Comparison of ENCODE assay signal across 1 cellular context in the genomic region with DNA sequence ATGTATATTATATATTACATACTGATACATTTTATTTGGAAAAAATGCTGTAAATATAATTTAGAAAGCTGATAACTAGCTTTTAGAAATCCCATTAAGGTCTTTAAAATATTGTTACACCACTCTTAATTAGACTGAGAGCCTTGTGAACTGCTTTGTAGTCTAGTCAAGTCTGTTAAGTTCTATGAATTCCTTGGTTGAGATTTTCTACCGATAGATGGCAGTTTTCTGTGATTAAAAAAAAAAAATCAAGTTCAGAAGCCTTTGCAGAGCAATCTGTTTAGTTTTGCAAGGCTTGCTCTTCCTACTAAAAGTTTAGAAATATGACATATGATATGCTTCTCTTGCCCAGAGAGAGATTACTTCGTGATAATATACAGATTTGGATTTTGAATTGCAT.
TF ChIP-seq lines count a peak whose summit lies in the region.

No MANE protein-coding gene starts in this region.

TF ChIP-seq in GM23338, 12 proteins besides CTCF, POLR2A, EP300 and RAD21 (continued from another document):
- TF ChIP-seq, protein P1, sequence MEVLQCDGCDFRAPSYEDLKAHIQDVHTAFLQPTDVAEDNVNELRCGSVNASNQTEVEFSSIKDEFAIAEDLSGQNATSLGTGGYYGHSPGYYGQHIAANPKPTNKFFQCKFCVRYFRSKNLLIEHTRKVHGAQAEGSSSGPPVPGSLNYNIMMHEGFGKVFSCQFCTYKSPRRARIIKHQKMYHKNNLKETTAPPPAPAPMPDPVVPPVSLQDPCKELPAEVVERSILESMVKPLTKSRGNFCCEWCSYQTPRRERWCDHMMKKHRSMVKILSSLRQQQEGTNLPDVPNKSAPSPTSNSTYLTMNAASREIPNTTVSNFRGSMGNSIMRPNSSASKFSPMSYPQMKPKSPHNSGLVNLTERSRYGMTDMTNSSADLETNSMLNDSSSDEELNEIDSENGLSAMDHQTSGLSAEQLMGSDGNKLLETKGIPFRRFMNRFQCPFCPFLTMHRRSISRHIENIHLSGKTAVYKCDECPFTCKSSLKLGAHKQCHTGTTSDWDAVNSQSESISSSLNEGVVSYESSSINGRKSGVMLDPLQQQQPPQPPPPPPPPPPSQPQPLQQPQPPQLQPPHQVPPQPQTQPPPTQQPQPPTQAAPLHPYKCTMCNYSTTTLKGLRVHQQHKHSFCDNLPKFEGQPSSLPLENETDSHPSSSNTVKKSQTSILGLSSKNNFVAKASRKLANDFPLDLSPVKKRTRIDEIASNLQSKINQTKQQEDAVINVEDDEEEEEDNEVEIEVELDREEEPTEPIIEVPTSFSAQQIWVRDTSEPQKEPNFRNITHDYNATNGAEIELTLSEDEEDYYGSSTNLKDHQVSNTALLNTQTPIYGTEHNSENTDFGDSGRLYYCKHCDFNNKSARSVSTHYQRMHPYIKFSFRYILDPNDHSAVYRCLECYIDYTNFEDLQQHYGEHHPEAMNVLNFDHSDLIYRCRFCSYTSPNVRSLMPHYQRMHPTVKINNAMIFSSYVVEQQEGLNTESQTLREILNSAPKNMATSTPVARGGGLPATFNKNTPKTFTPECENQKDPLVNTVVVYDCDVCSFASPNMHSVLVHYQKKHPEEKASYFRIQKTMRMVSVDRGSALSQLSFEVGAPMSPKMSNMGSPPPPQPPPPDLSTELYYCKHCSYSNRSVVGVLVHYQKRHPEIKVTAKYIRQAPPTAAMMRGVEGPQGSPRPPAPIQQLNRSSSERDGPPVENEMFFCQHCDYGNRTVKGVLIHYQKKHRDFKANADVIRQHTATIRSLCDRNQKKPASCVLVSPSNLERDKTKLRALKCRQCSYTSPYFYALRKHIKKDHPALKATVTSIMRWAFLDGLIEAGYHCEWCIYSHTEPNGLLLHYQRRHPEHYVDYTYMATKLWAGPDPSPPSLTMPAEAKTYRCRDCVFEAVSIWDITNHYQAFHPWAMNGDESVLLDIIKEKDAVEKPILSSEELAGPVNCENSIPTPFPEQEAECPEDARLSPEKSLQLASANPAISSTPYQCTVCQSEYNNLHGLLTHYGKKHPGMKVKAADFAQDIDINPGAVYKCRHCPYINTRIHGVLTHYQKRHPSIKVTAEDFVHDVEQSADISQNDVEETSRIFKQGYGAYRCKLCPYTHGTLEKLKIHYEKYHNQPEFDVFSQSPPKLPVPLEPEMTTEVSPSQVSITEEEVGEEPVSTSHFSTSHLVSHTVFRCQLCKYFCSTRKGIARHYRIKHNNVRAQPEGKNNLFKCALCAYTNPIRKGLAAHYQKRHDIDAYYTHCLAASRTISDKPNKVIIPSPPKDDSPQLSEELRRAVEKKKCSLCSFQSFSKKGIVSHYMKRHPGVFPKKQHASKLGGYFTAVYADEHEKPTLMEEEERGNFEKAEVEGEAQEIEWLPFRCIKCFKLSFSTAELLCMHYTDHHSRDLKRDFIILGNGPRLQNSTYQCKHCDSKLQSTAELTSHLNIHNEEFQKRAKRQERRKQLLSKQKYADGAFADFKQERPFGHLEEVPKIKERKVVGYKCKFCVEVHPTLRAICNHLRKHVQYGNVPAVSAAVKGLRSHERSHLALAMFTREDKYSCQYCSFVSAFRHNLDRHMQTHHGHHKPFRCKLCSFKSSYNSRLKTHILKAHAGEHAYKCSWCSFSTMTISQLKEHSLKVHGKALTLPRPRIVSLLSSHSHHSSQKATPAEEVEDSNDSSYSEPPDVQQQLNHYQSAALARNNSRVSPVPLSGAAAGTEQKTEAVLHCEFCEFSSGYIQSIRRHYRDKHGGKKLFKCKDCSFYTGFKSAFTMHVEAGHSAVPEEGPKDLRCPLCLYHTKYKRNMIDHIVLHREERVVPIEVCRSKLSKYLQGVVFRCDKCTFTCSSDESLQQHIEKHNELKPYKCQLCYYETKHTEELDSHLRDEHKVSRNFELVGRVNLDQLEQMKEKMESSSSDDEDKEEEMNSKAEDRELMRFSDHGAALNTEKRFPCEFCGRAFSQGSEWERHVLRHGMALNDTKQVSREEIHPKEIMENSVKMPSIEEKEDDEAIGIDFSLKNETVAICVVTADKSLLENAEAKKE (CRISPR knock-in tag; IDR thresholded peaks at IDR 0.05) = no peak
- TF ChIP-seq ZNF114 (CRISPR knock-in tag; IDR thresholded peaks at IDR 0.05) = no peak
- TF ChIP-seq, protein P2, sequence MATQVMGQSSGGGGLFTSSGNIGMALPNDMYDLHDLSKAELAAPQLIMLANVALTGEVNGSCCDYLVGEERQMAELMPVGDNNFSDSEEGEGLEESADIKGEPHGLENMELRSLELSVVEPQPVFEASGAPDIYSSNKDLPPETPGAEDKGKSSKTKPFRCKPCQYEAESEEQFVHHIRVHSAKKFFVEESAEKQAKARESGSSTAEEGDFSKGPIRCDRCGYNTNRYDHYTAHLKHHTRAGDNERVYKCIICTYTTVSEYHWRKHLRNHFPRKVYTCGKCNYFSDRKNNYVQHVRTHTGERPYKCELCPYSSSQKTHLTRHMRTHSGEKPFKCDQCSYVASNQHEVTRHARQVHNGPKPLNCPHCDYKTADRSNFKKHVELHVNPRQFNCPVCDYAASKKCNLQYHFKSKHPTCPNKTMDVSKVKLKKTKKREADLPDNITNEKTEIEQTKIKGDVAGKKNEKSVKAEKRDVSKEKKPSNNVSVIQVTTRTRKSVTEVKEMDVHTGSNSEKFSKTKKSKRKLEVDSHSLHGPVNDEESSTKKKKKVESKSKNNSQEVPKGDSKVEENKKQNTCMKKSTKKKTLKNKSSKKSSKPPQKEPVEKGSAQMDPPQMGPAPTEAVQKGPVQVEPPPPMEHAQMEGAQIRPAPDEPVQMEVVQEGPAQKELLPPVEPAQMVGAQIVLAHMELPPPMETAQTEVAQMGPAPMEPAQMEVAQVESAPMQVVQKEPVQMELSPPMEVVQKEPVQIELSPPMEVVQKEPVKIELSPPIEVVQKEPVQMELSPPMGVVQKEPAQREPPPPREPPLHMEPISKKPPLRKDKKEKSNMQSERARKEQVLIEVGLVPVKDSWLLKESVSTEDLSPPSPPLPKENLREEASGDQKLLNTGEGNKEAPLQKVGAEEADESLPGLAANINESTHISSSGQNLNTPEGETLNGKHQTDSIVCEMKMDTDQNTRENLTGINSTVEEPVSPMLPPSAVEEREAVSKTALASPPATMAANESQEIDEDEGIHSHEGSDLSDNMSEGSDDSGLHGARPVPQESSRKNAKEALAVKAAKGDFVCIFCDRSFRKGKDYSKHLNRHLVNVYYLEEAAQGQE (IDR thresholded peaks at IDR 0.05; ENCODE audit: unreplicated experiment) = no peak
- TF ChIP-seq NANOG (IDR thresholded peaks at IDR 0.05; ENCODE audit: borderline replicate concordance) = no peak
- no peak for TF ChIP-seq ZNF331 (CRISPR knock-in tag; IDR thresholded peaks at IDR 0.05; ENCODE audit: low read depth)
- TF ChIP-seq STAT1 (IDR thresholded peaks at IDR 0.05; ENCODE audit: unreplicated experiment) = no peak
- TF ChIP-seq EZH2phosphoT487 (IDR thresholded peaks at IDR 0.05; ENCODE audit: unreplicated experiment) = no peak
- no peak for TF ChIP-seq EZH2 (IDR thresholded peaks at IDR 0.05; ENCODE audit: low read depth, unreplicated experiment)
